16 cellular contexts compared by ENCODE assay signal in genomic region chr5:177036443-177036842, GRCh38. TPM values are rescaled to one million over a fixed set of nuclear protein-coding genes. Genes with fewer than 3 reads are reported as not detected.
DNase-seq lines count a peak whose midpoint lies in the region; ATAC-seq and TF ChIP-seq lines count a peak whose summit lies in the region.
"Had no signal": no experiment of that assay in that cellular context is flagged by ENCODE, and none has a peak within 500 bp of the region (broad histone marks: within the 10 kb centered on the region; RNA-seq: fewer than 3 reads in every experiment).

No MANE protein-coding gene starts in this region.

- H3K9ac ChIP-seq in DND-41 (ENCODE audit: low read depth, low read length): no peak overlapping the region
- H3K9ac ChIP-seq in mesendoderm (ENCODE audit: low read length): no peak overlapping the region

- H3K27ac Mint-ChIP-seq in chondrocyte (ENCODE audit: unreplicated experiment): no peak overlapping the region

- ATAC-seq in DND-41 (ENCODE audit: insufficient read depth, low read depth) (0 out of 3 replicates have a peak, but pooled peaks have one; percentile 8), HG02610 (IDR thresholded peaks at IDR 0.05; ENCODE audit: unreplicated experiment) (peak; percentile 28), GM21390 (IDR thresholded peaks at IDR 0.05; ENCODE audit: unreplicated experiment) (no peak), HG02973 (IDR thresholded peaks at IDR 0.05; ENCODE audit: unreplicated experiment) (no peak)
- ATAC-seq: HepG2, Panc1 had no signal

- no peak overlapping the region for H4K5ac ChIP-seq in mesendoderm (ENCODE audit: low read length)

- no peak overlapping the region for H3K18ac ChIP-seq in mesendoderm (ENCODE audit: low read length)

- no peaks in the 10 kb centered on the region for H3K27me3 ChIP-seq in DND-41 (ENCODE audit: insufficient read depth, low read length, poor library complexity)
- H3K27me3 ChIP-seq in mesendoderm (ENCODE audit: insufficient read depth, low read length, poor library complexity): no peaks in the 10 kb centered on the region

- H3K9me3 ChIP-seq in DND-41 (ENCODE audit: insufficient read depth, low read length, severe bottlenecking): no peaks in the 10 kb centered on the region
- H3K9me3 ChIP-seq: Caco-2 had no signal

- H2BK5ac ChIP-seq in mesendoderm (ENCODE audit: low read length): no peak overlapping the region

- H3K36me3 ChIP-seq in DND-41 (ENCODE audit: insufficient read depth, low read length): peaks cover 63% of the 10 kb centered on the region
- H3K36me3 ChIP-seq in mesendoderm (ENCODE audit: control insufficient read depth, insufficient read depth, low read length): no peaks in the 10 kb centered on the region

- no peak overlapping the region for H2BK120ac ChIP-seq in mesendoderm (ENCODE audit: low read depth, low read length)

- H2AK5ac ChIP-seq in mesendoderm (ENCODE audit: low read length): no peak overlapping the region

- no peak overlapping the region for H3K4me3 ChIP-seq in DND-41 (ENCODE audit: low read depth in 1 of 2, low read length in 2 of 2)
- no peak overlapping the region for H3K4me3 ChIP-seq in mesendoderm (ENCODE audit: low read length)

- DNase-seq in DND-41 (no peak), chondrocyte (ENCODE audit: low spot score) (peak; percentile 29), mesendoderm (no peak), AG20443 (ENCODE audit: low spot score) (no peak)
- DNase-seq: Caco-2, Karpas-422, NCI-H187 treated with DMSO at 0.1 percent for 48 hours, NCI-H446 treated with DMSO at 0.1 percent for 48 hours, NCI-H774, Right ventricle myocardium superior had no signal

- peaks cover 3% of the 10 kb centered on the region for H3K9me3 Mint-ChIP-seq in chondrocyte (ENCODE audit: low read depth)

- no peak overlapping the region for H2AFZ ChIP-seq in DND-41 (ENCODE audit: low read depth, low read length)

- peaks cover 10% of the 10 kb centered on the region for H3K36me3 Mint-ChIP-seq in chondrocyte (ENCODE audit: low read depth)

- H3K4me1 Mint-ChIP-seq in chondrocyte (ENCODE audit: low read depth): peaks cover 15% of the 10 kb centered on the region

- H3K27ac ChIP-seq in DND-41 (ENCODE audit: low read length) (no peak overlapping the region; the same call in 1 of the 2 replicates), mesendoderm (ENCODE audit: low read depth, low read length) (no peak overlapping the region)
- H3K27ac ChIP-seq: C4-2B had no signal

- no peak overlapping the region for H3K4me3 Mint-ChIP-seq in chondrocyte (ENCODE audit: unreplicated experiment)

- H3K4me1 ChIP-seq in DND-41 (ENCODE audit: insufficient read depth, low read length): 0 out of 2 replicates have a peak, but pooled peaks cover 4% of the 10 kb centered on the region
- peaks cover 6% of the 10 kb centered on the region for H3K4me1 ChIP-seq in mesendoderm (ENCODE audit: control insufficient read depth, low read depth, low read length)
- H3K4me1 ChIP-seq: Caco-2 had no signal

- H4K8ac ChIP-seq in mesendoderm (ENCODE audit: low read depth, low read length): no peak overlapping the region

- H3K4me2 ChIP-seq in DND-41 (ENCODE audit: insufficient read depth, low read length) (no peak overlapping the region), mesendoderm (ENCODE audit: low read length) (no peak overlapping the region)

- H2BK15ac ChIP-seq in mesendoderm (replicated peaks; ENCODE audit: low read depth): no peak overlapping the region

- no peaks in the 10 kb centered on the region for H3K27me3 Mint-ChIP-seq in chondrocyte (ENCODE audit: low read depth)

- peaks cover 15% of the 10 kb centered on the region for H3K79me1 ChIP-seq in mesendoderm (ENCODE audit: low read length)

- H3K23ac ChIP-seq in mesendoderm (ENCODE audit: low read length): no peak overlapping the region

- TF ChIP-seq CTCF in DND-41 (IDR thresholded peaks at IDR 0.05; ENCODE audit: borderline replicate concordance, extremely low read depth, low read length, poor library complexity, severe bottlenecking) (no peak), chondrocyte (IDR thresholded peaks at IDR 0.05) (no peak)

- no CpG with 5 or more reads among the region's 5 CpGs for WGBS in mesendoderm (ENCODE audit: extremely low coverage, insufficient coverage, low lambda C conversion rate)

- H3K4ac ChIP-seq in mesendoderm (ENCODE audit: low read depth, low read length): no peak overlapping the region

- peaks cover 52% of the 10 kb centered on the region for H4K20me1 ChIP-seq in DND-41 (ENCODE audit: insufficient read depth, low read length)

- H3K79me2 ChIP-seq in DND-41 (ENCODE audit: insufficient read depth, low read length) (peaks cover 90% of the 10 kb centered on the region), mesendoderm (ENCODE audit: control insufficient read depth, insufficient read depth, low read length) (peaks cover 5% of the 10 kb centered on the region)

- H3K56ac ChIP-seq in mesendoderm (ENCODE audit: low read length): peak overlapping the region; percentile 31

RNA-seq across cellular contexts. Expression of gene ZNF346, which starts 13.9 kb away (rescaled TPM):
- total RNA-seq in chondrocyte: 15.1 to 24.1 TPM (median 16.4 TPM) in 3 replicates
- 11.8 TPM for polyA plus RNA-seq in mesendoderm (2013, experiment 1 of 2)
- polyA plus RNA-seq in mesendoderm (2013, experiment 2 of 2): 12.8 TPM

RNA-seq across cellular contexts. Expression of gene UIMC1, which starts 29.9 kb away (rescaled TPM):
- 31.5 to 34.2 TPM (median 34.2 TPM) in 3 replicates for total RNA-seq in chondrocyte
- 14.0 TPM for polyA plus RNA-seq in mesendoderm (2013, experiment 1 of 2)
- polyA plus RNA-seq in mesendoderm (2013, experiment 2 of 2): 15.0 TPM

RNA-seq across cellular contexts. Expression of gene FGFR4, which starts 50.3 kb away (rescaled TPM):
- 0.27 to 1.9 TPM (median 1.1 TPM) in 3 replicates for total RNA-seq in chondrocyte
- polyA plus RNA-seq in mesendoderm (2013, experiment 1 of 2): 28.8 TPM
- polyA plus RNA-seq in mesendoderm (2013, experiment 2 of 2): 30.0 TPM

Comparison
In these comparisons a context has a peak if more than half of its experiments do, and no peak if none do; other contexts are left out.
1. ATAC-seq: peak in DND-41 (single experiment) and HG02610 (single experiment); none in GM21390 (single experiment) and HG02973 (single experiment).